ENCODE assay signal across 22 cellular contexts in genomic region chr9:115098226-115098965, GRCh38. TPM values are rescaled to one million over a fixed set of nuclear protein-coding genes. Genes with fewer than 3 reads are reported as not detected.
DNase-seq lines count a peak whose midpoint lies in the region; ATAC-seq, FAIRE-seq and TF ChIP-seq lines count a peak whose summit lies in the region.
"Had no signal": no experiment of that assay in that cellular context is flagged by ENCODE, and none has a peak within 500 bp of the region (broad histone marks: within the 10 kb centered on the region; RNA-seq: fewer than 3 reads in every experiment).

No MANE protein-coding gene starts in this region.

- in situ Hi-C loops in transverse colon (cut with MboI; ENCODE audit: low pct_ligation_motif_present in 1 of 4, low pct_unique_long_range_greater_than_20kb in 1 of 4, low sequenced_read_pairs in 3 of 4), result no loop called here

- H3K36me3 ChIP-seq in muscle layer of duodenum (ENCODE audit: control insufficient read depth in 1 of 2, insufficient read depth in 2 of 2, low read length in 2 of 2) (no peaks in the 10 kb centered on the region), transverse colon (no peaks in the 10 kb centered on the region)
- H3K36me3 ChIP-seq: upper lobe of left lung had no signal

- TF ChIP-seq CTCF in transverse colon (IDR thresholded peaks at IDR 0.05), result no peak

- ATAC-seq in HG02884 (IDR thresholded peaks at IDR 0.05; ENCODE audit: unreplicated experiment) (no peak), GM19467 (IDR thresholded peaks at IDR 0.05; ENCODE audit: unreplicated experiment) (no peak)
- ATAC-seq: T-cell had no signal

- DNase-seq in RCC 7860 (ENCODE audit: low spot score) (peak; percentile 50), fibroblast of gingiva (ENCODE audit: low read depth) (peak; percentile 88), transverse colon (no peak)
- no peak for DNase-seq in stimulated activated CD4-positive, alpha-beta T cell treated with anti-CD3 and anti-CD28 coated beads, Interleukin-12 subunit alpha, Interleukin-12 subunit beta, amount 100 ng/mL, for 4 hours
- DNase-seq: activated CD4-positive, alpha-beta T cell treated with anti-CD3 and anti-CD28 coated beads, Interleukin-2, amount 50 U/mL, for 1 hour; activated CD8-positive, alpha-beta memory T cell treated with anti-CD3 and anti-CD28 coated beads, Interleukin-2, amount 50 U/mL, for 48 hours; activated gamma-delta T cell treated with Interleukin-2 at 50 U/mL for 16 hours; COR-L47; EL; mammary epithelial cell; MM.1S; NCI-H1694 treated with DMSO at 0.1 percent for 48 hours; NCI-H510A treated with DMSO at 0.1 percent for 48 hours; retina; stimulated activated naive CD4-positive, alpha-beta T cell; T-cell; upper lobe of left lung had no signal

- H3K9me3 ChIP-seq in muscle layer of duodenum (ENCODE audit: control insufficient read depth in 1 of 2, low read length in 2 of 2), result no peaks in the 10 kb centered on the region
- no peaks in the 10 kb centered on the region for H3K9me3 ChIP-seq in transverse colon
- H3K9me3 ChIP-seq: upper lobe of left lung had no signal

- TF ChIP-seq EP300 in transverse colon (IDR thresholded peaks at IDR 0.05; ENCODE audit: low read depth), result no peak

- H3K4me3 ChIP-seq in muscle layer of duodenum (ENCODE audit: low read depth in 1 of 2, low read length in 2 of 2) (no peak overlapping the region), transverse colon (no peak overlapping the region)
- H3K4me3 ChIP-seq: upper lobe of left lung had no signal

- WGBS in transverse colon (ENCODE audit: low coverage in 1 of 2), 2 donors, result 48 to 51% methylated on average over 4 to 5 of the region's 5 CpGs

- no peak for TF ChIP-seq POLR2A in transverse colon (IDR thresholded peaks at IDR 0.05)

- intact Hi-C loops in transverse colon (cut with DNase I; ENCODE audit: low total_unique reads), result no loop called here

- H3K27me3 ChIP-seq in muscle layer of duodenum (ENCODE audit: low read depth, low read length), result no peaks in the 10 kb centered on the region
- H3K27me3 ChIP-seq in transverse colon, result no peaks in the 10 kb centered on the region
- H3K27me3 ChIP-seq: upper lobe of left lung had no signal

- H3K27ac ChIP-seq in muscle layer of duodenum (ENCODE audit: low read length) (peak overlapping the region; percentile 19), transverse colon (peak overlapping the region; percentile 58 to 76 (median 69))
- H3K27ac ChIP-seq: upper lobe of left lung had no signal

- FAIRE-seq in RCC 7860 (lab: Jason Lieb, UNC), result peak; percentile 58
- FAIRE-seq: colon, GM19239 had no signal

- peaks cover 0 to 29% of the 10 kb centered on the region in 2 donors for H3K4me1 ChIP-seq in muscle layer of duodenum (ENCODE audit: control insufficient read depth in 1 of 2, insufficient read depth in 2 of 2, low read length in 2 of 2)
- peaks cover 0 to 13% (median 0%) of the 10 kb centered on the region in 4 donors for H3K4me1 ChIP-seq in transverse colon
- H3K4me1 ChIP-seq: upper lobe of left lung had no signal

RNA-seq across cellular contexts. Expression of gene TNC, which starts 19.6 kb away (rescaled TPM):
- 100 to 1,000 TPM in 1 of 4 donors, 10 to 100 TPM in 3; 29.4 to 316 (median 61.9) TPM for total RNA-seq in transverse colon

Comparison
In these comparisons a context has a peak if more than half of its experiments do, and no peak if none do; other contexts are left out.
1. DNase-seq: peak in RCC 7860 (single experiment) and fibroblast of gingiva (single experiment); none in transverse colon (single experiment) and stimulated activated CD4-positive, alpha-beta T cell treated with anti-CD3 and anti-CD28 coated beads, Interleukin-12 subunit alpha, Interleukin-12 subunit beta, amount 100 ng/mL, for 4 hours (single experiment).